Comparison of ENCODE assay signal across 9 cellular contexts in the genomic region with DNA sequence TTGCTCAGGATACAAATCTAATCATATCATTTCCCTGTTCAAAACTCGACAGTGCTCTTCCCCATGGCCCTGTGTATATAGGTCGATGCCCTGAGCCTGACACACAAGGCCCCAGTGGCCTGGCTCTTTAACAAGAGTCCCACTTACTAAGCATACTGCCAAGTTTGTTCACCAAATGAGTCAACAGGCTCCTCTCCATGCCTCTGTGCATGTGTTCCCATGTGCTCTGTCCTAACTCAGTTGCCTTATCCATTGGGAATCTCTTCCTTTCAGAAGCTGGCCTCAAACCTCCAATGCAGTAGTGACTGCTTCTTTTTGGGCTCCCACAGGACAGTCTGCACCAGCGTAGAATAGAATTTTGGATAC.
A peak's percentile ranks its signal among the peaks of the same experiment; 100 is the strongest.
DNase-seq lines count a peak whose midpoint lies in the region; ATAC-seq and TF ChIP-seq lines count a peak whose summit lies in the region.
"Had no signal": no experiment of that assay in that cellular context is flagged by ENCODE, and none has a peak within 500 bp of the region (broad histone marks: within the 10 kb centered on the region; RNA-seq: fewer than 3 reads in every experiment).

No MANE protein-coding gene starts in this region.

- H3K36me3 ChIP-seq in adipocyte (ENCODE audit: control insufficient read depth, insufficient read depth, low read length, severe bottlenecking) (no peaks in the 10 kb centered on the region), rectal smooth muscle tissue (ENCODE audit: control insufficient read depth, insufficient read depth, low read length) (no peaks in the 10 kb centered on the region)

- peaks cover under 1% of the 10 kb centered on the region for H3K9me3 ChIP-seq in adipocyte (ENCODE audit: control insufficient read depth, low read length)

- H3K27me3 ChIP-seq in adipocyte (replicated peaks; ENCODE audit: control insufficient read depth, insufficient read depth, low read length) (peaks cover 2% of the 10 kb centered on the region), rectal smooth muscle tissue (ENCODE audit: control insufficient read depth, insufficient read depth, low read length) (no peaks in the 10 kb centered on the region)

- H3K4me3 ChIP-seq in adipocyte (ENCODE audit: low read length) (no peak overlapping the region), rectal smooth muscle tissue (ENCODE audit: low read length) (no peak overlapping the region)

- H3K9ac ChIP-seq in adipocyte (ENCODE audit: low read length), result no peak overlapping the region
- no peak overlapping the region for H3K9ac ChIP-seq in rectal smooth muscle tissue (ENCODE audit: low read length)

- TF ChIP-seq POLR2A in GM18505 (IDR thresholded peaks at IDR 0.05; ENCODE audit: borderline replicate concordance, extremely low read depth, insufficient read depth, insufficient read length), result no peak

- peak overlapping the region; percentile 65 for H3K27ac ChIP-seq in rectal smooth muscle tissue (ENCODE audit: low read depth, low read length)

- ATAC-seq in GM18505 (IDR thresholded peaks at IDR 0.05; ENCODE audit: unreplicated experiment) (peak; percentile 29), HG02885 (IDR thresholded peaks at IDR 0.05; ENCODE audit: poor library complexity, unreplicated experiment) (peak; percentile 35), HG02870 (IDR thresholded peaks at IDR 0.05; ENCODE audit: unreplicated experiment) (no peak)

- H3K4me1 ChIP-seq in adipocyte (ENCODE audit: control insufficient read depth, insufficient read depth, low read length) (no peaks in the 10 kb centered on the region), rectal smooth muscle tissue (ENCODE audit: control insufficient read depth, insufficient read depth, low read length) (no peaks in the 10 kb centered on the region)

- DNase-seq in adipocyte (ENCODE audit: low read depth), result peak; percentile 2
- DNase-seq in GM19240 (ENCODE audit: insufficient read length, low spot score), result no peak
- DNase-seq in DMS79 treated with DMSO at 0.1 percent for 48 hours (lab: John Stamatoyannopoulos, UW), result no peak
- DNase-seq: effector CD4-positive, alpha-beta T cell; posterior cingulate gyrus had no signal
